ENCODE assay signal across 32 cellular contexts in genomic region chr13:73218181-73218580, GRCh38.
"Had no signal": no experiment of that assay in that cellular context is flagged by ENCODE, and none has a peak within 500 bp of the region (broad histone marks: within the 10 kb centered on the region; RNA-seq: fewer than 3 reads in every experiment).

No MANE protein-coding gene starts in this region.

- H3K4me3 Mint-ChIP-seq: activated CD4-positive, alpha-beta T cell treated with anti-CD3 and anti-CD28 coated beads, Interleukin-2, amount 10 ng/mL, durations not matched to agents 24 days and 14 days; activated CD8-positive, alpha-beta T cell treated with anti-CD3 and anti-CD28 coated beads, Interleukin-2, amount 10 ng/mL, durations not matched to agents 7 days and 5 days; activated naive CD4-positive, alpha-beta T cell treated with anti-CD3 and anti-CD28 coated beads, Interleukin-2, amount 50 U/mL, for 24 hours; activated naive CD8-positive, alpha-beta T cell treated with anti-CD3 and anti-CD28 coated beads, Interleukin-2, amount 10 ng/mL, durations not matched to agents 7 days and 5 days; activated T-cell treated with anti-CD3 and anti-CD28 coated beads, Interleukin-2, amount 50 U/mL, for 24 hours had no signal

- H3K9me3 ChIP-seq: ascending aorta had no signal

- H3K9me3 Mint-ChIP-seq: activated CD4-positive, alpha-beta T cell treated with anti-CD3 and anti-CD28 coated beads, Interleukin-2, amount 10 ng/mL, durations not matched to agents 24 days and 14 days; activated naive CD4-positive, alpha-beta T cell treated with anti-CD3 and anti-CD28 coated beads, Interleukin-2, amount 50 U/mL, for 24 hours; activated naive CD8-positive, alpha-beta T cell treated with anti-CD3 and anti-CD28 coated beads, Interleukin-2, amount 10 ng/mL, durations not matched to agents 7 days and 5 days; activated T-cell treated with anti-CD3 and anti-CD28 coated beads, Interleukin-2, amount 50 U/mL, for 24 hours; activated T-helper 2 cell treated with anti-CD3 and anti-CD28 coated beads, Interferon-gamma antibody, Interleukin-2, Interleukin-4, amounts not matched to agents 10 μg/mL and 5 μg/mL and 100 μg/mL, durations not matched to agents 14 hours and 24 hours and 36 hours had no signal

- H3K4me3 ChIP-seq: ascending aorta, K562, PC-9 had no signal

- H3K27ac Mint-ChIP-seq: activated CD4-positive, alpha-beta T cell treated with anti-CD3 and anti-CD28 coated beads, Interleukin-2, amount 10 ng/mL, durations not matched to agents 24 days and 14 days; activated CD8-positive, alpha-beta T cell treated with anti-CD3 and anti-CD28 coated beads, Interleukin-2, amount 10 ng/mL, durations not matched to agents 7 days and 5 days; activated naive CD4-positive, alpha-beta T cell treated with anti-CD3 and anti-CD28 coated beads, Interleukin-2, amount 50 U/mL, for 24 hours; activated naive CD8-positive, alpha-beta T cell treated with anti-CD3 and anti-CD28 coated beads, Interleukin-2, amount 10 ng/mL, durations not matched to agents 7 days and 5 days; activated T-cell treated with anti-CD3 and anti-CD28 coated beads, Interleukin-2, amount 50 U/mL, for 24 hours; activated T-helper 2 cell treated with anti-CD3 and anti-CD28 coated beads, Interferon-gamma antibody, Interleukin-2, Interleukin-4, amounts not matched to agents 10 μg/mL and 5 μg/mL and 100 μg/mL, durations not matched to agents 14 hours and 24 hours and 36 hours had no signal

- H2AFZ ChIP-seq: PC-9 had no signal

- DNase-seq: activated CD4-positive, alpha-beta T cell treated with anti-CD3 and anti-CD28 coated beads for 1 hour; activated CD4-positive, alpha-beta T cell treated with anti-CD3 and anti-CD28 coated beads, Interleukin-2, amount 10 ng/mL, durations not matched to agents 24 days and 14 days; activated CD4-positive, alpha-beta T cell treated with anti-CD3 and anti-CD28 coated beads, Interleukin-2, amount 50 U/mL, for 48 hours; activated CD4-positive, CD25-positive, alpha-beta regulatory T cell; activated CD8-positive, alpha-beta T cell treated with anti-CD3 and anti-CD28 coated beads, Interleukin-2, amount 10 ng/mL, durations not matched to agents 7 days and 5 days; activated gamma-delta T cell; activated naive CD4-positive, alpha-beta T cell treated with Interleukin-2 at 50 U/mL for 16 hours; activated naive CD8-positive, alpha-beta T cell treated with anti-CD3 and anti-CD28 coated beads, Interleukin-2, amount 10 ng/mL, durations not matched to agents 7 days and 5 days; activated T-cell treated with anti-CD3 and anti-CD28 coated beads, Interleukin-2, amount 50 U/mL, for 24 hours; amygdala; cerebellar nuclear complex; NCI-H1105; NCI-H1417 treated with DMSO at 0.1 percent for 48 hours; NCI-H187 treated with DMSO at 0.1 percent for 48 hours; NCI-H2081; NCI-H226; NCI-H446 treated with DMSO at 0.1 percent for 48 hours; NCI-H524 treated with DMSO at 0.1 percent for 48 hours; NK-92 treated with Interleukin-12 subunit alpha and Interleukin-12 subunit beta, amount 100 ng/mL, for 24 hours; PC-9; SIG-M5; SW 1271; T-helper 1 cell; T-helper 2 cell; T-helper 9 cell; WERI-Rb-1 had no signal

- H3K36me3 Mint-ChIP-seq: activated naive CD4-positive, alpha-beta T cell treated with anti-CD3 and anti-CD28 coated beads, Interleukin-2, amount 50 U/mL, for 24 hours; activated naive CD8-positive, alpha-beta T cell treated with anti-CD3 and anti-CD28 coated beads, Interleukin-2, amount 10 ng/mL, durations not matched to agents 7 days and 5 days had no signal

- H3K27me3 Mint-ChIP-seq: activated naive CD4-positive, alpha-beta T cell treated with anti-CD3 and anti-CD28 coated beads, Interleukin-2, amount 50 U/mL, for 24 hours had no signal

- FAIRE-seq: K562, RCC 7860 had no signal

- H3K36me3 ChIP-seq: ascending aorta, WERI-Rb-1 had no signal

- H3K27ac ChIP-seq: ascending aorta, PC-9, RWPE1, WERI-Rb-1 had no signal

- H3K27me3 ChIP-seq: ascending aorta had no signal

- H3K4me2 ChIP-seq: PC-9 had no signal
